In genomic region chr1:190373705-190374336, GRCh38 we compare ENCODE assay signal across 8 cellular contexts.
DNase-seq lines count a peak whose midpoint lies in the region; ATAC-seq, FAIRE-seq and TF ChIP-seq lines count a peak whose summit lies in the region.

No MANE protein-coding gene starts in this region.

- H3K4me3 ChIP-seq in RWPE2 (ENCODE audit: severe bottlenecking) (no peak overlapping the region), right cardiac atrium (ENCODE audit: low read length) (no peak overlapping the region)

- peak; percentile 14 for TF ChIP-seq CTCF in RWPE2 (IDR thresholded peaks at IDR 0.05; ENCODE audit: poor library complexity, severe bottlenecking)

- peak; percentile 74 for ATAC-seq in GM18907 (IDR thresholded peaks at IDR 0.05; ENCODE audit: unreplicated experiment)
- ATAC-seq in HG03095 (IDR thresholded peaks at IDR 0.05; ENCODE audit: unreplicated experiment), result peak; percentile 75
- no peak for ATAC-seq in RWPE2 (ENCODE audit: low read depth)
- no peak for ATAC-seq in right cardiac atrium

- H3K9me3 ChIP-seq in RWPE2 (ENCODE audit: severe bottlenecking) (no peaks in the 10 kb centered on the region), right cardiac atrium (ENCODE audit: control insufficient read depth, low read length) (no peaks in the 10 kb centered on the region)

- H3K4me1 ChIP-seq in RWPE2 (ENCODE audit: insufficient read depth, poor library complexity, severe bottlenecking) (no peaks in the 10 kb centered on the region), right cardiac atrium (ENCODE audit: control insufficient read depth, insufficient read depth, low read length) (no peaks in the 10 kb centered on the region)

- H3K36me3 ChIP-seq in RWPE2 (ENCODE audit: low read depth), result no peaks in the 10 kb centered on the region

- no peak for FAIRE-seq in GM19239 (lab: Jason Lieb, UNC)

- 47% methylated on average over 2 of the region's 2 CpGs for WGBS in right cardiac atrium

- intact Hi-C loops in right cardiac atrium (cut with DNase I), result no loop called here

- H3K27me3 ChIP-seq in RWPE2 (ENCODE audit: insufficient read depth, poor library complexity, severe bottlenecking), result no peaks in the 10 kb centered on the region
- H3K27me3 ChIP-seq in right cardiac atrium (ENCODE audit: control insufficient read depth, insufficient read depth), result no peaks in the 10 kb centered on the region

- H3K27ac ChIP-seq in RWPE2 (ENCODE audit: poor library complexity, severe bottlenecking) (no peak overlapping the region), right cardiac atrium (ENCODE audit: low read length) (no peak overlapping the region)

- DNase-seq in RWPE2 (ENCODE audit: low spot score) (no peak), iris pigment epithelial cell (ENCODE audit: low read depth) (peak; percentile 38), hippocampal formation (lab: John Stamatoyannopoulos, UW) (no peak), GM19239 (ENCODE audit: insufficient read length, low spot score) (no peak), NCI-H1930 (lab: John Stamatoyannopoulos, UW) (no peak), right cardiac atrium (no peak)

Comparison
In these comparisons a context has a peak if more than half of its experiments do, and no peak if none do; other contexts are left out.
1. ATAC-seq: peak in GM18907 (single experiment) and HG03095 (single experiment); none in RWPE2 (single experiment) and right cardiac atrium (0 of 2).